26 cellular contexts compared by ENCODE assay signal in genomic region chr4:28976369-28976768, GRCh38.
"Had no signal": no experiment of that assay in that cellular context is flagged by ENCODE, and none has a peak within 500 bp of the region (broad histone marks: within the 10 kb centered on the region; RNA-seq: fewer than 3 reads in every experiment).

No MANE protein-coding gene starts in this region.

- DNase-seq: stimulated activated CD4-positive, alpha-beta T cell treated with anti-CD3 and anti-CD28 coated beads, Interleukin-2, amount 100 ng/mL, for 48 hours; stimulated activated CD4-positive, alpha-beta T cell treated with anti-CD3 and anti-CD28 coated beads, Interleukin-4, amount 100 ng/mL, for 1 hour; stimulated activated CD4-positive, alpha-beta T cell treated with anti-CD3 and anti-CD28 coated beads, Interleukin-4, amount 100 ng/mL, for 24 hours; stimulated activated CD4-positive, alpha-beta T cell treated with anti-CD3 and anti-CD28 coated beads, Interleukin-4, amount 100 ng/mL, for 4 hours; stimulated activated CD8-positive, alpha-beta memory T cell treated with anti-CD3 and anti-CD28 coated beads, Interleukin-4, amount 100 ng/mL, for 48 hours; stimulated activated naive B cell treated with anti-CD40 and anti-IgM and Interleukin-4, amounts not matched to agents 10 μg/mL and 1 μg/mL and 100 μg/mL, for 72 hours; stimulated activated naive CD4-positive, alpha-beta T cell; stimulated activated naive CD4-positive, alpha-beta T cell treated with Interleukin-2 at 50 U/mL for 16 hours; stimulated activated naive CD8-positive, alpha-beta T cell treated with anti-CD3 and anti-CD28 coated beads, Interleukin-15, amount 100 ng/mL, for 72 hours; stimulated activated naive CD8-positive, alpha-beta T cell treated with anti-CD3 and anti-CD28 coated beads, Interleukin-15, Interleukin-2, amounts not matched to agents 100 U/mL and 50 U/mL, for 24 hours; stomach; substantia nigra; testis; thyroid gland; tibial artery; trophoblast cell; upper lobe of left lung; upper lobe of right lung; uterus had no signal

- ATAC-seq: stimulated activated effector memory CD8-positive, alpha-beta T cell treated with anti-CD3 and anti-CD28 coated beads, Interleukin-12 subunit alpha, Interleukin-12 subunit beta, amount 100 ng/mL, for 72 hours; stimulated activated memory B cell treated with anti-CD40 and anti-IgM and Interleukin-4, amounts not matched to agents 10 μg/mL and 1 μg/mL and 100 μg/mL, for 72 hours; stimulated activated naive B cell treated with anti-CD40 and anti-IgM and Interleukin-4, amounts not matched to agents 10 μg/mL and 1 μg/mL and 100 μg/mL, for 72 hours; stimulated activated naive CD8-positive, alpha-beta T cell treated with anti-CD3 and anti-CD28 coated beads, Interleukin-15, amount 100 ng/mL, for 72 hours; stimulated activated naive CD8-positive, alpha-beta T cell treated with anti-CD3 and anti-CD28 coated beads, Interleukin-15, Interleukin-2, amounts not matched to agents 100 U/mL and 50 U/mL, for 24 hours; upper lobe of right lung had no signal

- H3K4me1 ChIP-seq: stomach, suprapubic skin, testis, thyroid gland, tibial artery, tibial nerve, upper lobe of left lung, upper lobe of right lung, uterus, vagina had no signal

- FAIRE-seq: urothelium cell line had no signal

- H3K9me3 ChIP-seq: stomach, suprapubic skin, testis, thoracic aorta, thyroid gland, tibial artery, tibial nerve, upper lobe of left lung, upper lobe of right lung, uterus, vagina had no signal

- H3K27ac ChIP-seq: stomach, suprapubic skin, testis, thoracic aorta, thyroid gland, tibial artery, tibial nerve, upper lobe of left lung, upper lobe of right lung, uterus, vagina had no signal

- H3K36me3 ChIP-seq: stomach, suprapubic skin, thoracic aorta, thyroid gland, tibial artery, tibial nerve, upper lobe of left lung, upper lobe of right lung, uterus, vagina had no signal

- H3K4me3 ChIP-seq: stomach, suprapubic skin, testis, thoracic aorta, thyroid gland, tibial artery, tibial nerve, upper lobe of left lung, upper lobe of right lung, uterus, vagina had no signal

- H3K27me3 ChIP-seq: stomach, suprapubic skin, testis, thyroid gland, tibial artery, tibial nerve, upper lobe of left lung, upper lobe of right lung, uterus, vagina had no signal
